In the genomic region with DNA sequence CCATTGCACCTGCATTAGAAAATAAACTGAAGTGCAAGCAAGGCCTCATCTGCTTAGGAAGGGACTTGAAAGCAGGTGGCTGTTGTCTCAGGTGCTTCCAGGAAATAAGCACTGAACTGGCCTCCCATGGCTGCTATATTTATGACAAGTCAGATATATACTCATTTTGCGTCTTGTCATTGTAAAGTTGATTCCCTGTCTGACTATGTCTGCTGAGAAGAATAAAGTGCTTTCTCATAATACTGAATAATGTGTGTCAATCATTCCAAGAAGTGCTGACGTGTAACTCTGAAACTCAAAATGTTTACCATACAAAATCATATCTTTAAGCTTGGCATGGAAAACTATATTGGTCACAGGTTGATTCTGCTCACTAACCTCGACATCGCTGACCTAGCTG, we compare ENCODE assay signal across 33 cellular contexts. TPM values are rescaled to one million over a fixed set of nuclear protein-coding genes. Genes with fewer than 3 reads are reported as not detected.
A peak's percentile ranks its signal among the peaks of the same experiment; 100 is the strongest.
DNase-seq lines count a peak whose midpoint lies in the region; ATAC-seq and TF ChIP-seq lines count a peak whose summit lies in the region.
"Had no signal": no experiment of that assay in that cellular context is flagged by ENCODE, and none has a peak within 500 bp of the region (broad histone marks: within the 10 kb centered on the region; RNA-seq: fewer than 3 reads in every experiment).

No MANE protein-coding gene starts in this region.

- peak; percentile 90 to 93 for ATAC-seq in activated CD4-positive, CD25-positive, alpha-beta regulatory T cell treated with anti-CD3 and anti-CD28 coated beads, Interleukin-2, amount 50 U/mL, for 24 hours
- peak; percentile 59 to 71 for ATAC-seq in natural killer cell treated with Interleukin-12 subunit alpha and Interleukin-12 subunit beta and Interleukin-15 and Interleukin-18, amount 100 ng/mL, for 72 hours
- ATAC-seq in natural killer cell (no peak), HG03045 (IDR thresholded peaks at IDR 0.05; ENCODE audit: unreplicated experiment) (no peak)
- peak; percentile 66 for ATAC-seq in stimulated activated naive CD8-positive, alpha-beta T cell treated with anti-CD3 and anti-CD28 coated beads, Interleukin-15, amount 100 ng/mL, for 72 hours
- ATAC-seq: HCT116, heart right ventricle, HepG2, left ventricle myocardium superior, sciatic nerve, upper lobe of right lung had no signal

- no peaks in the 10 kb centered on the region for H3K9me3 Mint-ChIP-seq in natural killer cell treated with Interleukin-12 subunit alpha and Interleukin-12 subunit beta and Interleukin-15 and Interleukin-18, amount 100 ng/mL, for 72 hours
- no peaks in the 10 kb centered on the region for H3K9me3 Mint-ChIP-seq in natural killer cell
- no peaks in the 10 kb centered on the region for H3K9me3 Mint-ChIP-seq in activated T-helper 1 cell treated with anti-CD3 and anti-CD28 coated beads, Interleukin-12 subunit alpha, Interleukin-12 subunit beta, Interleukin-2, Interleukin-4 antibody, amounts not matched to agents 30 ng/mL and 10 ng/mL and 1 ng/mL, durations not matched to agents 14 hours and 24 hours and 36 hours
- H3K9me3 Mint-ChIP-seq in stimulated activated naive CD8-positive, alpha-beta T cell treated with anti-CD3 and anti-CD28 coated beads, Interleukin-15, amount 100 ng/mL, for 72 hours, result peaks cover 0 to 1% of the 10 kb centered on the region in 2 donors
- H3K9me3 Mint-ChIP-seq: activated naive CD4-positive, alpha-beta T cell treated with anti-CD3 and anti-CD28 coated beads, Interleukin-2, amount 50 U/mL, for 24 hours; activated T-cell treated with anti-CD3 and anti-CD28 coated beads, Interleukin-2, amount 50 U/mL, for 24 hours; CD14-positive monocyte had no signal

- H3K4me1 Mint-ChIP-seq in natural killer cell treated with Interleukin-12 subunit alpha and Interleukin-12 subunit beta and Interleukin-15 and Interleukin-18, amount 100 ng/mL, for 72 hours (ENCODE audit: low read depth in 2 of 2), result peaks cover 3 to 23% of the 10 kb centered on the region in 2 donors
- H3K4me1 Mint-ChIP-seq in natural killer cell, result peaks cover 0 to 11% of the 10 kb centered on the region in 2 donors
- peaks cover 40% of the 10 kb centered on the region for H3K4me1 Mint-ChIP-seq in activated T-helper 1 cell treated with anti-CD3 and anti-CD28 coated beads, Interleukin-12 subunit alpha, Interleukin-12 subunit beta, Interleukin-2, Interleukin-4 antibody, amounts not matched to agents 30 ng/mL and 10 ng/mL and 1 ng/mL, durations not matched to agents 14 hours and 24 hours and 36 hours (ENCODE audit: low read depth)
- H3K4me1 Mint-ChIP-seq in stimulated activated naive CD8-positive, alpha-beta T cell treated with anti-CD3 and anti-CD28 coated beads, Interleukin-15, amount 100 ng/mL, for 72 hours, result peaks cover 32% of the 10 kb centered on the region
- H3K4me1 Mint-ChIP-seq: CD14-positive monocyte had no signal

- no peaks in the 10 kb centered on the region for H3K36me3 Mint-ChIP-seq in natural killer cell treated with Interleukin-12 subunit alpha and Interleukin-12 subunit beta and Interleukin-15 and Interleukin-18, amount 100 ng/mL, for 72 hours
- no peaks in the 10 kb centered on the region for H3K36me3 Mint-ChIP-seq in natural killer cell
- no peaks in the 10 kb centered on the region for H3K36me3 Mint-ChIP-seq in activated T-helper 1 cell treated with anti-CD3 and anti-CD28 coated beads, Interleukin-12 subunit alpha, Interleukin-12 subunit beta, Interleukin-2, Interleukin-4 antibody, amounts not matched to agents 30 ng/mL and 10 ng/mL and 1 ng/mL, durations not matched to agents 14 hours and 24 hours and 36 hours (ENCODE audit: low read depth)
- H3K36me3 Mint-ChIP-seq: activated naive CD4-positive, alpha-beta T cell treated with anti-CD3 and anti-CD28 coated beads, Interleukin-2, amount 50 U/mL, for 24 hours; CD14-positive monocyte had no signal

- no peak for DNase-seq in activated CD4-positive, CD25-positive, alpha-beta regulatory T cell treated with anti-CD3 and anti-CD28 coated beads, Interleukin-2, amount 50 U/mL, for 72 hours
- no peak for DNase-seq in natural killer cell treated with Interleukin-12 subunit alpha and Interleukin-12 subunit beta and Interleukin-15 and Interleukin-18, amount 100 ng/mL, for 72 hours (ENCODE audit: low spot score)
- DNase-seq in natural killer cell (no peak), T-helper 9 cell (no peak)
- no peak for DNase-seq in activated T-helper 1 cell treated with anti-CD3 and anti-CD28 coated beads, Interleukin-12 subunit alpha, Interleukin-12 subunit beta, Interleukin-2, Interleukin-4 antibody, amounts not matched to agents 30 ng/mL and 10 ng/mL and 1 ng/mL, durations not matched to agents 14 hours and 24 hours and 36 hours (ENCODE audit: low spot score)
- DNase-seq in stimulated activated naive CD8-positive, alpha-beta T cell treated with anti-CD3 and anti-CD28 coated beads, Interleukin-15, amount 100 ng/mL, for 72 hours, result no peak
- DNase-seq: activated T-cell treated with anti-CD3 and anti-CD28 coated beads, Interleukin-2, amount 50 U/mL, for 24 hours; aorta; DMS79 treated with DMSO at 0.1 percent for 48 hours; GDM1; heart right ventricle; left ventricle myocardium superior; mesendoderm; NCI-H1048; NCI-H1694 treated with DMSO at 0.1 percent for 48 hours; NCI-H2171 treated with DMSO at 0.1 percent for 48 hours; NCI-H510A; stimulated activated naive CD4-positive, alpha-beta T cell; upper lobe of right lung; WERI-Rb-1 had no signal

- TF ChIP-seq CTCF in natural killer cell (IDR thresholded peaks at IDR 0.05), result no peak

- H3K4me3 Mint-ChIP-seq in natural killer cell treated with Interleukin-12 subunit alpha and Interleukin-12 subunit beta and Interleukin-15 and Interleukin-18, amount 100 ng/mL, for 72 hours, result peak overlapping the region; percentile 23
- H3K4me3 Mint-ChIP-seq in natural killer cell, result no peak overlapping the region
- H3K4me3 Mint-ChIP-seq in activated T-helper 1 cell treated with anti-CD3 and anti-CD28 coated beads, Interleukin-12 subunit alpha, Interleukin-12 subunit beta, Interleukin-2, Interleukin-4 antibody, amounts not matched to agents 30 ng/mL and 10 ng/mL and 1 ng/mL, durations not matched to agents 14 hours and 24 hours and 36 hours, result no peak overlapping the region
- no peak overlapping the region for H3K4me3 Mint-ChIP-seq in stimulated activated naive CD8-positive, alpha-beta T cell treated with anti-CD3 and anti-CD28 coated beads, Interleukin-15, amount 100 ng/mL, for 72 hours
- H3K4me3 Mint-ChIP-seq: activated naive CD4-positive, alpha-beta T cell treated with anti-CD3 and anti-CD28 coated beads, Interleukin-2, amount 50 U/mL, for 24 hours; activated T-cell treated with anti-CD3 and anti-CD28 coated beads, Interleukin-2, amount 50 U/mL, for 24 hours; CD14-positive monocyte had no signal

- H3K27ac Mint-ChIP-seq in natural killer cell treated with Interleukin-12 subunit alpha and Interleukin-12 subunit beta and Interleukin-15 and Interleukin-18, amount 100 ng/mL, for 72 hours, result peak overlapping the region in 1 of 2 donors; percentile 55
- no peak overlapping the region for H3K27ac Mint-ChIP-seq in natural killer cell
- H3K27ac Mint-ChIP-seq in activated T-helper 1 cell treated with anti-CD3 and anti-CD28 coated beads, Interleukin-12 subunit alpha, Interleukin-12 subunit beta, Interleukin-2, Interleukin-4 antibody, amounts not matched to agents 30 ng/mL and 10 ng/mL and 1 ng/mL, durations not matched to agents 14 hours and 24 hours and 36 hours, result peak overlapping the region; percentile 5
- H3K27ac Mint-ChIP-seq in stimulated activated naive CD8-positive, alpha-beta T cell treated with anti-CD3 and anti-CD28 coated beads, Interleukin-15, amount 100 ng/mL, for 72 hours, result no peak overlapping the region
- H3K27ac Mint-ChIP-seq: activated naive CD4-positive, alpha-beta T cell treated with anti-CD3 and anti-CD28 coated beads, Interleukin-2, amount 50 U/mL, for 24 hours; activated T-cell treated with anti-CD3 and anti-CD28 coated beads, Interleukin-2, amount 50 U/mL, for 24 hours; CD14-positive monocyte had no signal

- intact Hi-C loops in natural killer cell (cut with micrococcal nuclease), result no loop called here
- intact Hi-C loops in activated T-helper 1 cell treated with anti-CD3 and anti-CD28 coated beads, Interleukin-12 subunit alpha, Interleukin-12 subunit beta, Interleukin-2, Interleukin-4 antibody, amounts not matched to agents 30 ng/mL and 10 ng/mL and 1 ng/mL, durations not matched to agents 14 hours and 24 hours and 36 hours (cut with micrococcal nuclease), result loop anchor here (2.0 kb wide), 1 partner anchor 129 kb away; no protein-coding TSS in a partner anchor

- H3K27me3 Mint-ChIP-seq in natural killer cell treated with Interleukin-12 subunit alpha and Interleukin-12 subunit beta and Interleukin-15 and Interleukin-18, amount 100 ng/mL, for 72 hours, result peaks cover 7 to 12% of the 10 kb centered on the region in 2 donors
- H3K27me3 Mint-ChIP-seq in natural killer cell (ENCODE audit: low read depth in 2 of 2), result peaks cover 0 to 7% of the 10 kb centered on the region in 2 donors
- peaks cover 1% of the 10 kb centered on the region for H3K27me3 Mint-ChIP-seq in activated T-helper 1 cell treated with anti-CD3 and anti-CD28 coated beads, Interleukin-12 subunit alpha, Interleukin-12 subunit beta, Interleukin-2, Interleukin-4 antibody, amounts not matched to agents 30 ng/mL and 10 ng/mL and 1 ng/mL, durations not matched to agents 14 hours and 24 hours and 36 hours (ENCODE audit: insufficient read depth)
- no peaks in the 10 kb centered on the region for H3K27me3 Mint-ChIP-seq in stimulated activated naive CD8-positive, alpha-beta T cell treated with anti-CD3 and anti-CD28 coated beads, Interleukin-15, amount 100 ng/mL, for 72 hours
- H3K27me3 Mint-ChIP-seq: activated naive CD4-positive, alpha-beta T cell treated with anti-CD3 and anti-CD28 coated beads, Interleukin-2, amount 50 U/mL, for 24 hours; activated T-cell treated with anti-CD3 and anti-CD28 coated beads, Interleukin-2, amount 50 U/mL, for 24 hours had no signal

RNA-seq across cellular contexts. Expression of a gene that starts 44.9 kb away (rescaled TPM):
- total RNA-seq in natural killer cell treated with Interleukin-12 subunit alpha and Interleukin-12 subunit beta and Interleukin-15 and Interleukin-18, amount 100 ng/mL, for 72 hours, result not detected
- total RNA-seq in natural killer cell, result not detected
- not detected in 2 replicates for total RNA-seq in activated T-helper 1 cell treated with anti-CD3 and anti-CD28 coated beads, Interleukin-12 subunit alpha, Interleukin-12 subunit beta, Interleukin-2, Interleukin-4 antibody, amounts not matched to agents 30 ng/mL and 10 ng/mL and 1 ng/mL, durations not matched to agents 14 hours and 24 hours and 36 hours
- total RNA-seq: aorta, endothelial cell of umbilical vein, heart right ventricle, HepG2, left ventricle myocardium superior, OCI-LY7, sciatic nerve, SJSA1 had no signal

RNA-seq across cellular contexts. Expression of a gene that starts 51.7 kb away (rescaled TPM):
- not detected for total RNA-seq in natural killer cell treated with Interleukin-12 subunit alpha and Interleukin-12 subunit beta and Interleukin-15 and Interleukin-18, amount 100 ng/mL, for 72 hours
- not detected for total RNA-seq in natural killer cell
- total RNA-seq in activated T-helper 1 cell treated with anti-CD3 and anti-CD28 coated beads, Interleukin-12 subunit alpha, Interleukin-12 subunit beta, Interleukin-2, Interleukin-4 antibody, amounts not matched to agents 30 ng/mL and 10 ng/mL and 1 ng/mL, durations not matched to agents 14 hours and 24 hours and 36 hours, result 0.08 TPM in 1 of 2 replicates, not detected in the other
- total RNA-seq: aorta, bronchial epithelial cell, endothelial cell of umbilical vein, frontal cortex, heart right ventricle, HepG2, left ventricle myocardium superior, OCI-LY7, sciatic nerve, SJSA1, temporal lobe had no signal

RNA-seq across cellular contexts. Expression of a gene that starts 51.9 kb away (rescaled TPM):
- under 1 TPM; 0.21 to 0.98 TPM for total RNA-seq in natural killer cell treated with Interleukin-12 subunit alpha and Interleukin-12 subunit beta and Interleukin-15 and Interleukin-18, amount 100 ng/mL, for 72 hours
- not detected for total RNA-seq in natural killer cell
- total RNA-seq in activated T-helper 1 cell treated with anti-CD3 and anti-CD28 coated beads, Interleukin-12 subunit alpha, Interleukin-12 subunit beta, Interleukin-2, Interleukin-4 antibody, amounts not matched to agents 30 ng/mL and 10 ng/mL and 1 ng/mL, durations not matched to agents 14 hours and 24 hours and 36 hours, result not detected in 2 replicates
- total RNA-seq: aorta, bronchial epithelial cell, heart right ventricle, left ventricle myocardium superior, OCI-LY7, sciatic nerve had no signal

Comparison
In these comparisons a context has a peak if more than half of its experiments do, and no peak if none do; other contexts are left out.
1. ATAC-seq: peak in activated CD4-positive, CD25-positive, alpha-beta regulatory T cell treated with anti-CD3 and anti-CD28 coated beads, Interleukin-2, amount 50 U/mL, for 24 hours (2 of 2), natural killer cell treated with Interleukin-12 subunit alpha and Interleukin-12 subunit beta and Interleukin-15 and Interleukin-18, amount 100 ng/mL, for 72 hours (2 of 2) and stimulated activated naive CD8-positive, alpha-beta T cell treated with anti-CD3 and anti-CD28 coated beads, Interleukin-15, amount 100 ng/mL, for 72 hours (single experiment); none in natural killer cell (0 of 3) and HG03045 (single experiment).